Comparison of ENCODE assay signal across 1 cellular context in the genomic region with DNA sequence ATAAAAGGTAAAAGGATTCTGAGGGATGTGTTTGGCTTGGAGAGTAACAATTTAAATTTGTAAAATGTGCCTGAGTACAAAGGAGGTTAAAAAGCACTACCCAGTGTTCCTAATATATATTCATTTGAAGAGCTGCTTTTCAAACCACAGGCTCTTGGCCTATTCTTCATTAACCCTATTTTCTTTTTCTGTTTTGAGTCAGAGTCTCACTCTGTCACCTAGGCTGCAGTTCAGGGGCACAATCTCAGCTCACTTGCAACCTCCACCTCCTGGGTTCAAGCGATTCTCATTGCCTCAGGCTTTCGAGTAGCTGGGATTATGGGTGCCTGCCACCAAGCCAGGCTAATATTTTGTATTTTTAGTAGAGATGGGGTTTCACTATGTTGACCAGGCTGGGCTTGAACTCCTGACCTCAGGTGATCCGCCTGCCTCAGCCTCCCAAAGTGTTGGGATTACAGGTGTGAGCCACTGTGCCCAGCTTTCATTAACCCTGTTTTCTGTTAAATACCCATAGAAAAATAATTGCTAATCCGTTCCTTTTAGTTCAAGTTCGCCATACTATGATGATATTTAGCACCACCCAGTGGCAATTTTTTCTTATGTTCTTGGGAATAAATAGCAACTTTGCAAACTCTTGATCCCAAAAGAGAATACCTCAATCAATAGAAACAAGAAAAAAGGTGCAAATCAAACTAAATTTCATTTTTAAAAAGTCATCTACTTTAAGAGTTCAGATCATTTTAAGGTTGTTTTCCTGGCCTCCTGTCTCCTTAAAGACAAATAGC.
TF ChIP-seq lines count a peak whose summit lies in the region.

No MANE protein-coding gene starts in this region.

TF ChIP-seq in WTC11, 78 proteins besides CTCF, POLR2A, EP300 and RAD21 (continued from another document):
- TF ChIP-seq ARID4B (CRISPR knock-in tag; IDR thresholded peaks at IDR 0.05; ENCODE audit: borderline replicate concordance), result no peak
- TF ChIP-seq, protein P1, sequence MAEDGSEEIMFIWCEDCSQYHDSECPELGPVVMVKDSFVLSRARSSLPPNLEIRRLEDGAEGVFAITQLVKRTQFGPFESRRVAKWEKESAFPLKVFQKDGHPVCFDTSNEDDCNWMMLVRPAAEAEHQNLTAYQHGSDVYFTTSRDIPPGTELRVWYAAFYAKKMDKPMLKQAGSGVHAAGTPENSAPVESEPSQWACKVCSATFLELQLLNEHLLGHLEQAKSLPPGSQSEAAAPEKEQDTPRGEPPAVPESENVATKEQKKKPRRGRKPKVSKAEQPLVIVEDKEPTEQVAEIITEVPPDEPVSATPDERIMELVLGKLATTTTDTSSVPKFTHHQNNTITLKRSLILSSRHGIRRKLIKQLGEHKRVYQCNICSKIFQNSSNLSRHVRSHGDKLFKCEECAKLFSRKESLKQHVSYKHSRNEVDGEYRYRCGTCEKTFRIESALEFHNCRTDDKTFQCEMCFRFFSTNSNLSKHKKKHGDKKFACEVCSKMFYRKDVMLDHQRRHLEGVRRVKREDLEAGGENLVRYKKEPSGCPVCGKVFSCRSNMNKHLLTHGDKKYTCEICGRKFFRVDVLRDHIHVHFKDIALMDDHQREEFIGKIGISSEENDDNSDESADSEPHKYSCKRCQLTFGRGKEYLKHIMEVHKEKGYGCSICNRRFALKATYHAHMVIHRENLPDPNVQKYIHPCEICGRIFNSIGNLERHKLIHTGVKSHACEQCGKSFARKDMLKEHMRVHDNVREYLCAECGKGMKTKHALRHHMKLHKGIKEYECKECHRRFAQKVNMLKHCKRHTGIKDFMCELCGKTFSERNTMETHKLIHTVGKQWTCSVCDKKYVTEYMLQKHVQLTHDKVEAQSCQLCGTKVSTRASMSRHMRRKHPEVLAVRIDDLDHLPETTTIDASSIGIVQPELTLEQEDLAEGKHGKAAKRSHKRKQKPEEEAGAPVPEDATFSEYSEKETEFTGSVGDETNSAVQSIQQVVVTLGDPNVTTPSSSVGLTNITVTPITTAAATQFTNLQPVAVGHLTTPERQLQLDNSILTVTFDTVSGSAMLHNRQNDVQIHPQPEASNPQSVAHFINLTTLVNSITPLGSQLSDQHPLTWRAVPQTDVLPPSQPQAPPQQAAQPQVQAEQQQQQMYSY (CRISPR knock-in tag; IDR thresholded peaks at IDR 0.05), result no peak
- TF ChIP-seq NR2C2 (CRISPR knock-in tag; IDR thresholded peaks at IDR 0.05), result no peak
- TF ChIP-seq JUN (CRISPR knock-in tag; IDR thresholded peaks at IDR 0.05), result no peak
- no peak for TF ChIP-seq ZNF416 (CRISPR knock-in tag; IDR thresholded peaks at IDR 0.05)
